ENCODE assay signal across 11 cellular contexts in the genomic region with DNA sequence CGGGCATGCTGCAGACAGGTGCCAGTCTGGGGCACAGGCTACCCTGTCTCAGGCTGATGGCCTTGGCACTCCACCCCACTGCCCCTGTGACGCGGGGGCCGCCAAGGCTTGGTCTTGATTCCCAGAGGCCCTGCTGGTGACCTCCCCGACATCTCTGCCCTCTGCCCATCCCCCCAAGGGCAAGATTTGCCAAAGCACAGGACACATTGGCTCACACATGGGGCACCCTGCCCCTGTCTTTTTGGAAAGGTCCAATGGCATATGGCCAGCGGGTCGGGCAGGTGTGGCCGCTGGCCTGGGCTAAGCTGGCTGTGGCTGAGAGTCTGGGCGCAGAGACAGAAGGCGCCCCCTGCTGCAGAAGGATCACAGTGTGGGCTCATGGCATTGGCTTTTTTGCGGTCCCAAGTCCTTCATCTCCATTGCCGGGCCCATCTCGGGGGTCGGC. TPM values are rescaled to one million over a fixed set of nuclear protein-coding genes. Genes with fewer than 3 reads are reported as not detected.
DNase-seq lines count a peak whose midpoint lies in the region; ATAC-seq and TF ChIP-seq lines count a peak whose summit lies in the region.
"Had no signal": no experiment of that assay in that cellular context is flagged by ENCODE, and none has a peak within 500 bp of the region (broad histone marks: within the 10 kb centered on the region; RNA-seq: fewer than 3 reads in every experiment).

No MANE protein-coding gene starts in this region.

- ATAC-seq in stimulated activated naive CD8-positive, alpha-beta T cell treated with anti-CD3 and anti-CD28 coated beads, Interleukin-15, Interleukin-2, amounts not matched to agents 100 U/mL and 50 U/mL, for 24 hours, result no peak
- no peak for ATAC-seq in stimulated activated naive CD8-positive, alpha-beta T cell treated with anti-CD3 and anti-CD28 coated beads, Interleukin-15, amount 100 ng/mL, for 72 hours
- ATAC-seq in GM21786 (IDR thresholded peaks at IDR 0.05; ENCODE audit: unreplicated experiment), result no peak
- ATAC-seq in HG03135 (IDR thresholded peaks at IDR 0.05; ENCODE audit: unreplicated experiment), result no peak

- no peaks in the 10 kb centered on the region for H3K27me3 Mint-ChIP-seq in stimulated activated naive CD8-positive, alpha-beta T cell treated with anti-CD3 and anti-CD28 coated beads, Interleukin-15, amount 100 ng/mL, for 72 hours
- H3K27me3 Mint-ChIP-seq: memory B cell had no signal

- no peak overlapping the region for H3K27ac Mint-ChIP-seq in stimulated activated naive CD8-positive, alpha-beta T cell treated with anti-CD3 and anti-CD28 coated beads, Interleukin-15, amount 100 ng/mL, for 72 hours
- H3K27ac Mint-ChIP-seq: memory B cell had no signal

- H3K4me3 Mint-ChIP-seq in stimulated activated naive CD8-positive, alpha-beta T cell treated with anti-CD3 and anti-CD28 coated beads, Interleukin-15, amount 100 ng/mL, for 72 hours, result no peak overlapping the region
- H3K4me3 Mint-ChIP-seq: memory B cell had no signal

- no peaks in the 10 kb centered on the region for H3K9me3 Mint-ChIP-seq in stimulated activated naive CD8-positive, alpha-beta T cell treated with anti-CD3 and anti-CD28 coated beads, Interleukin-15, amount 100 ng/mL, for 72 hours
- H3K9me3 Mint-ChIP-seq: memory B cell had no signal

- peak; percentile 26 for DNase-seq in stimulated activated naive CD8-positive, alpha-beta T cell treated with anti-CD3 and anti-CD28 coated beads, Interleukin-15, Interleukin-2, amounts not matched to agents 100 U/mL and 50 U/mL, for 24 hours
- DNase-seq in stimulated activated naive CD8-positive, alpha-beta T cell treated with anti-CD3 and anti-CD28 coated beads, Interleukin-15, amount 100 ng/mL, for 72 hours, result no peak
- no peak for DNase-seq in epithelial cell of proximal tubule (ENCODE audit: low read depth)
- no peak for DNase-seq in cortex of kidney (lab: John Stamatoyannopoulos, UW)
- DNase-seq: C1 segment of cervical spinal cord; effector CD4-positive, alpha-beta T cell; NCI-H1092; trophoblast cell had no signal

- peaks cover 26% of the 10 kb centered on the region for H3K4me1 Mint-ChIP-seq in stimulated activated naive CD8-positive, alpha-beta T cell treated with anti-CD3 and anti-CD28 coated beads, Interleukin-15, amount 100 ng/mL, for 72 hours

- peak; percentile 44 for TF ChIP-seq CTCF in epithelial cell of proximal tubule (conservative IDR thresholded peaks at IDR 0.05; ENCODE audit: low read depth, low read length)

- H3K4me3 ChIP-seq in epithelial cell of proximal tubule (ENCODE audit: low read depth, low read length), result no peak overlapping the region

RNA-seq across cellular contexts. Expression of a gene that starts 4.6 kb away (rescaled TPM):
- 18.5 and 29.4 TPM in 2 replicates for total RNA-seq in epithelial cell of proximal tubule

RNA-seq across cellular contexts. Expression of a gene that starts 12.0 kb away (rescaled TPM):
- 3.5 and 15.0 TPM in 2 replicates for total RNA-seq in epithelial cell of proximal tubule

RNA-seq across cellular contexts. Expression of a gene that starts 20.0 kb away (rescaled TPM):
- 2.6 and 6.1 TPM in 2 replicates for total RNA-seq in epithelial cell of proximal tubule

RNA-seq across cellular contexts. Expression of a gene that starts 38.9 kb away (rescaled TPM):
- 16.3 and 22.9 TPM in 2 replicates for total RNA-seq in epithelial cell of proximal tubule

RNA-seq across cellular contexts. Expression of a gene that starts 45.3 kb away (rescaled TPM):
- 136 and 147 TPM in 2 replicates for total RNA-seq in epithelial cell of proximal tubule
